ENCODE assay signal across 8 cellular contexts in the genomic region with DNA sequence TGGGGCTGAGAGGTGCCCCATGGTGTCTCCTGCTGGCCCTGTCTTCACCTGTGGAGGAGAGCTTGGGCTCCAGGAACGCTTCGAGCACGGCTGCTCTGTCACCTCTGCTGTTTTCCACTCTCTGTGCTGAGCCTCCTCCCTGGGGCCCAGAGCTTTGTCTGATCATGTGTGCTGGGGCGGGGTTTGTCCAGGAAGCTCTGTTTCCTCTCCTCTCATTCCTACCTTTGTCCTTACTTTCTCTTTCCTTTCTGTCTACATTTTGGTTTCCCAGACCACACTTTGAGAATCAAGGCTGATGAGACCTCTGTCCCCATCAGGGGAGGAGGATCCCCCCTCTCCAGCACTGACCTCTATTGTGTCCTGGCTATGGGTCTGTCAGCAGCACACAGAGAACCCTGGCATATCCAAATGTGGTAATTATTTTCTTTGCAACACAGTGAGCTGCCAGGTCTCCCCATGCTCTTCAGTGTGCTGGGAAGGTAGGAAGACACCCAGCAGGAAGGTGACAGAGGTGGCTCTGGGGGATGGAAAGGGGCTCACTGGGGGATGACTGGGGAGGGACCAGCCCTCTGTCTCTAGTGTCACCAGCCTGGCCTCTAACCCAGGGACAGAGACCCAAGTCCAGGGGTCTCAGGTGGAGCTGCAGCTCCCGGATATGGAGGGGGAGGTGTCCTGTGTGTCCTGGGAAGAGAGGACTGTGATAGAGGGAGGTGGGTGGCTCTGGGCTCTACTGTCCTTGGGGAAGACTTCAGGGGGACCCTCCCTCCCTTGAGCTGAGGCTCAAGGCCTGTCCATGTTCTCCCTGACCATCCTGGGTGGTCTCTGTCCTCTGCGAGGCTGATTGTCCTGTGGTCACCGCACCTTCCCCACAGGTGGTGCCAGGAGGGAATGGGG. TPM values are rescaled to one million over a fixed set of nuclear protein-coding genes. Genes with fewer than 3 reads are reported as not detected.
DNase-seq lines count a peak whose midpoint lies in the region; ATAC-seq, FAIRE-seq and TF ChIP-seq lines count a peak whose summit lies in the region.

A gene (minus strand): TSS at position 128 of the 894 bp plus-strand sequence. CDS start 107 bp downstream, at position 21.

- DNase-seq in GM13976 (ENCODE audit: low spot score) (peak; percentile 70), OCI-LY7 (ENCODE audit: low spot score) (peak; percentile 68), HepG2 (ENCODE audit: low spot score) (peak; percentile 75), kidney glomerular epithelial cell (lab: John Stamatoyannopoulos, UW) (no peak), NCI-H1105 (lab: John Stamatoyannopoulos, UW) (no peak)
- peak; percentile 82 for DNase-seq in activated naive CD4-positive, alpha-beta T cell treated with anti-CD3 and anti-CD28 coated beads, Interleukin-2, amount 10 ng/mL, durations not matched to agents 7 days and 5 days

- H4K20me1 ChIP-seq in OCI-LY7 (ENCODE audit: insufficient read depth, low read length) (no peaks in the 10 kb centered on the region), HepG2 (ENCODE audit: insufficient read depth, low read length) (peaks cover 9% of the 10 kb centered on the region)

- TF ChIP-seq POLR2A in HepG2 (IDR thresholded peaks at IDR 0.05; ENCODE audit: insufficient read depth in 1 of 2, low read depth in 2 of 2, low read length in 2 of 2), result peak; percentile 56 to 94

- no peaks in the 10 kb centered on the region for H3K79me2 ChIP-seq in OCI-LY7 (ENCODE audit: insufficient read depth, low read depth, low read length)
- H3K79me2 ChIP-seq in HepG2 (ENCODE audit: insufficient read depth, low read length), result peaks cover 47% of the 10 kb centered on the region

- H2AFZ ChIP-seq in OCI-LY7 (ENCODE audit: low read length), result peak within 1 kb of the TSS; percentile 75
- no peak within 1 kb of the TSS for H2AFZ ChIP-seq in HepG2 (ENCODE audit: low read length)

- POLR2A ChIA-PET in OCI-LY7 (lab: Charles Lee), result interaction anchor here (0.7 to 1.6 kb wide), 4 partner anchors 25 to 78 kb away, joined by 3 to 7 read pairs (median 4); no protein-coding TSS in a partner anchor
- POLR2A ChIA-PET in HepG2 (lab: Yijun Ruan, JAX), result interaction anchor here (0.9 to 5.2 kb wide), 28 partner anchors 10 to 668 kb away, joined by 3 to 90 read pairs (median 6); a partner anchor contains a TSS

- CTCF ChIA-PET in OCI-LY7 (lab: Charles Lee; ENCODE audit: unreplicated experiment), result interaction anchor here (0.7 to 2.8 kb wide), 5 partner anchors 58 to 78 kb away, joined by 3 to 16 read pairs (median 5); no protein-coding TSS in a partner anchor
- CTCF ChIA-PET in activated naive CD4-positive, alpha-beta T cell treated with anti-CD3 and anti-CD28 coated beads, Interleukin-2, amount 10 ng/mL, durations not matched to agents 7 days and 5 days (lab: Charles Lee), result interaction anchor here (0.5 to 8.0 kb wide), 22 partner anchors 8 to 108 kb away, joined by 3 to 140 read pairs (median 6); a partner anchor contains a TSS
- CTCF ChIA-PET in HepG2 (lab: Yijun Ruan, JAX; ENCODE audit: low intra/inter-chr PET ratio, low total read pairs), result interaction anchor here (0.8 to 3.4 kb wide), 10 partner anchors 10 to 108 kb away, joined by 3 to 99 read pairs (median 6); no protein-coding TSS in a partner anchor

- whole genome bisulfite sequencing in HepG2 (ENCODE audit: low lambda C conversion rate), result 3% methylated on average over 4 of the region's 7 CpGs

- TF ChIP-seq EP300 in HepG2 (IDR thresholded peaks at IDR 0.05; ENCODE audit: low read depth in 2 of 2, low read length in 2 of 2) (no peak), HepG2 (CRISPR knock-in tag; IDR thresholded peaks at IDR 0.05; ENCODE audit: borderline replicate concordance) (0 out of 2 replicates have a peak, but pooled peaks have one; percentile 10)

- TF ChIP-seq RAD21 in HepG2 (CRISPR knock-in tag; IDR thresholded peaks at IDR 0.05), result no peak

- H3K4me1 Mint-ChIP-seq in activated naive CD4-positive, alpha-beta T cell treated with anti-CD3 and anti-CD28 coated beads, Interleukin-2, amount 10 ng/mL, durations not matched to agents 7 days and 5 days, result peaks cover 55% of the 10 kb centered on the region
- H3K4me1 Mint-ChIP-seq in stimulated activated memory B cell treated with anti-CD40 and anti-IgM and Interleukin-4, amounts not matched to agents 10 μg/mL and 1 μg/mL and 100 μg/mL, for 72 hours, result peaks cover 40% of the 10 kb centered on the region

- H3K27me3 ChIP-seq in HepG2 (ENCODE audit: control insufficient read depth in 1 of 2, insufficient read depth in 2 of 2, low read length in 2 of 2), result no peaks in the 10 kb centered on the region; a peak in 1 of 5 replicates

- intact Hi-C loops in OCI-LY7 (cut with micrococcal nuclease; ENCODE audit: unreplicated experiment) (loop anchor here (1.0 kb wide), 2 partner anchors 63 to 78 kb away; no protein-coding TSS in a partner anchor), HepG2 (cut with micrococcal nuclease; ENCODE audit: unreplicated experiment) (loop anchor here (1.0 to 2.0 kb wide), 3 partner anchors 39 to 78 kb away; no protein-coding TSS in a partner anchor)

- H3K27me3 Mint-ChIP-seq in activated naive CD4-positive, alpha-beta T cell treated with anti-CD3 and anti-CD28 coated beads, Interleukin-2, amount 10 ng/mL, durations not matched to agents 7 days and 5 days, result peaks cover 7% of the 10 kb centered on the region
- H3K27me3 Mint-ChIP-seq in stimulated activated memory B cell treated with anti-CD40 and anti-IgM and Interleukin-4, amounts not matched to agents 10 μg/mL and 1 μg/mL and 100 μg/mL, for 72 hours, result no peaks in the 10 kb centered on the region

- peak within 1 kb of the TSS; percentile 81 for H3K4me2 ChIP-seq in OCI-LY7 (ENCODE audit: low read length)
- H3K4me2 ChIP-seq in HepG2 (ENCODE audit: low read depth, low read length), result peak within 1 kb of the TSS; percentile 98

- H3K9me3 ChIP-seq in OCI-LY7 (ENCODE audit: low read length), result no peaks in the 10 kb centered on the region
- no peaks in the 10 kb centered on the region for H3K9me3 ChIP-seq in HepG2 (ENCODE audit: low read length)

- H3K27ac ChIP-seq in OCI-LY7 (ENCODE audit: low read depth, low read length, poor library complexity, severe bottlenecking), result peak within 1 kb of the TSS; percentile 45
- H3K27ac ChIP-seq in HepG2 (ENCODE audit: extremely low read length, insufficient read depth, low read length), result peak within 1 kb of the TSS; percentile 74

- in situ Hi-C loops in GM13976 (cut with MboI; ENCODE audit: low sequenced_read_pairs, unreplicated experiment) (loop anchor here (5.0 kb wide), 1 partner anchor 71 kb away; no protein-coding TSS in a partner anchor), HepG2 (cut with HindIII; ENCODE audit: extremely low pct_ligation_motif_present, low pct_unique_long_range_greater_than_20kb) (loop anchor here (5.0 kb wide), 1 partner anchor 76 kb away; no protein-coding TSS in a partner anchor)

- H3K9me3 Mint-ChIP-seq in activated naive CD4-positive, alpha-beta T cell treated with anti-CD3 and anti-CD28 coated beads, Interleukin-2, amount 10 ng/mL, durations not matched to agents 7 days and 5 days, result no peaks in the 10 kb centered on the region
- H3K9me3 Mint-ChIP-seq in stimulated activated memory B cell treated with anti-CD40 and anti-IgM and Interleukin-4, amounts not matched to agents 10 μg/mL and 1 μg/mL and 100 μg/mL, for 72 hours, result no peaks in the 10 kb centered on the region

- peaks cover 29% of the 10 kb centered on the region for H3K4me1 ChIP-seq in OCI-LY7 (ENCODE audit: insufficient read depth, low read length, poor library complexity, severe bottlenecking)
- H3K4me1 ChIP-seq in HepG2 (ENCODE audit: insufficient read depth, low read length), result peaks cover 56% of the 10 kb centered on the region

- peak within 1 kb of the TSS; percentile 81 for H3K9ac ChIP-seq in HepG2 (ENCODE audit: insufficient read depth, low read depth, low read length)

- FAIRE-seq in HepG2 (lab: Jason Lieb, UNC), result peak; percentile 80

- H3K27ac Mint-ChIP-seq in activated naive CD4-positive, alpha-beta T cell treated with anti-CD3 and anti-CD28 coated beads, Interleukin-2, amount 10 ng/mL, durations not matched to agents 7 days and 5 days, result peak within 1 kb of the TSS; percentile 81
- peak within 1 kb of the TSS; percentile 80 for H3K27ac Mint-ChIP-seq in stimulated activated memory B cell treated with anti-CD40 and anti-IgM and Interleukin-4, amounts not matched to agents 10 μg/mL and 1 μg/mL and 100 μg/mL, for 72 hours

- peak within 1 kb of the TSS; percentile 51 for H3K4me3 ChIP-seq in OCI-LY7 (ENCODE audit: low read depth, low read length, poor library complexity, severe bottlenecking)
- peak within 1 kb of the TSS; percentile 67 to 83 (median 72) for H3K4me3 ChIP-seq in HepG2 (replicated peaks in 1 of 3; ENCODE audit: insufficient read depth in 1 of 3, low read depth in 2 of 3, low read length in 3 of 3)

- H3K36me3 ChIP-seq in OCI-LY7 (ENCODE audit: insufficient read depth, low read length) (no peaks in the 10 kb centered on the region), HepG2 (replicated peaks in 1 of 2; ENCODE audit: control insufficient read depth in 1 of 2, insufficient read depth in 2 of 2, low read length in 2 of 2) (peaks cover 5 to 15% of the 10 kb centered on the region in 2 experiments; a peak in 4 of 5 replicates)

- no peaks in the 10 kb centered on the region for H3K9me2 ChIP-seq in OCI-LY7 (ENCODE audit: insufficient read depth, low read length)

- H3K4me3 Mint-ChIP-seq in activated naive CD4-positive, alpha-beta T cell treated with anti-CD3 and anti-CD28 coated beads, Interleukin-2, amount 10 ng/mL, durations not matched to agents 7 days and 5 days, result peak within 1 kb of the TSS; percentile 82
- peak within 1 kb of the TSS; percentile 75 for H3K4me3 Mint-ChIP-seq in stimulated activated memory B cell treated with anti-CD40 and anti-IgM and Interleukin-4, amounts not matched to agents 10 μg/mL and 1 μg/mL and 100 μg/mL, for 72 hours

- peaks cover 25% of the 10 kb centered on the region for H3K36me3 Mint-ChIP-seq in activated naive CD4-positive, alpha-beta T cell treated with anti-CD3 and anti-CD28 coated beads, Interleukin-2, amount 10 ng/mL, durations not matched to agents 7 days and 5 days
- no peaks in the 10 kb centered on the region for H3K36me3 Mint-ChIP-seq in stimulated activated memory B cell treated with anti-CD40 and anti-IgM and Interleukin-4, amounts not matched to agents 10 μg/mL and 1 μg/mL and 100 μg/mL, for 72 hours

- peak; percentile 92 for ATAC-seq in HepG2
- peak; percentile 77 for ATAC-seq in stimulated activated memory B cell treated with anti-CD40 and anti-IgM and Interleukin-4, amounts not matched to agents 10 μg/mL and 1 μg/mL and 100 μg/mL, for 72 hours
- ATAC-seq in GM21529 (IDR thresholded peaks at IDR 0.05; ENCODE audit: unreplicated experiment), result no peak

- TF ChIP-seq CTCF in GM13976 (IDR thresholded peaks at IDR 0.05; ENCODE audit: borderline replicate concordance, control extremely low read depth, extremely low read depth, insufficient read depth, missing control alignments) (no peak), OCI-LY7 (conservative IDR thresholded peaks at IDR 0.05; ENCODE audit: low read length) (no peak), HepG2 (CRISPR knock-in tag; IDR thresholded peaks at IDR 0.05) (no peak; the same call in 1 of the 2 replicates)

- no TSS peak for BruUV-seq in OCI-LY7 (replicated peaks; lab: Mats Ljungman, UMichigan)
- no TSS peak for BruUV-seq in HepG2 (replicated peaks; lab: Mats Ljungman, UMichigan)

RNA-seq across cellular contexts. Expression of the gene that starts here (rescaled TPM):
- 0.50 and 0.77 TPM in 2 replicates for total RNA-seq in OCI-LY7 (2014; rRNA removed; shearing (Covaris generic))
- total RNA-seq in OCI-LY7 (2022) (1.5 and 2.3 TPM in 2 replicates), HepG2 (2016; rRNA removed; fragmentation: Illumina TruSeq; extraction: Trizol) (9.6 and 13.5 TPM in 2 replicates)
- 2.4 and 3.1 TPM in 2 replicates for total RNA-seq in HepG2 (2016; cell fraction: cytosol; rRNA removed; fragmentation: Illumina TruSeq; extraction: Trizol; ENCODE audit: low read depth)
- 8.3 and 13.2 TPM in 2 replicates for total RNA-seq in HepG2 (2016; cell fraction: insoluble cytoplasmic fraction; rRNA removed; fragmentation: Illumina TruSeq; extraction: Trizol)
- 7.7 and 9.3 TPM in 2 replicates for total RNA-seq in HepG2 (2016; cell fraction: membrane; rRNA removed; fragmentation: Illumina TruSeq; extraction: Trizol)
- total RNA-seq in HepG2 (2016; cell fraction: nucleus; rRNA removed; fragmentation: Illumina TruSeq; extraction: Trizol), result 22.7 and 31.8 TPM in 2 replicates
- polyA plus RNA-seq in HepG2 (2011; rRNA removed), result 272 and 332 TPM in 2 replicates
- 102 and 103 TPM in 2 replicates for polyA plus RNA-seq in HepG2 (2011; cell fraction: cytosol; rRNA removed)
- 369 and 382 TPM in 2 replicates for polyA plus RNA-seq in HepG2 (2011; cell fraction: nucleus; rRNA removed)
- 97.8 and 119 TPM in 2 replicates for polyA plus RNA-seq in HepG2 (2012)
- 4.9 and 5.5 TPM in 2 replicates for polyA plus RNA-seq in HepG2 (2016; cell fraction: cytosol; fragmentation: Illumina TruSeq; extraction: Trizol; ENCODE audit: low read depth)
- 23.8 and 26.6 TPM in 2 replicates for polyA plus RNA-seq in HepG2 (2016; cell fraction: insoluble cytoplasmic fraction; fragmentation: Illumina TruSeq; extraction: Trizol; ENCODE audit: low read depth)
- 8.8 and 10.6 TPM in 2 replicates for polyA plus RNA-seq in HepG2 (2016; cell fraction: membrane; fragmentation: Illumina TruSeq; extraction: Trizol; ENCODE audit: low read depth)
- 77.3 and 85.7 TPM in 2 replicates for polyA plus RNA-seq in HepG2 (2016; cell fraction: nucleus; fragmentation: Illumina TruSeq; extraction: Trizol; ENCODE audit: insufficient read depth, low read depth)
- 0.07 and 87.5 TPM in 2 replicates for polyA minus RNA-seq in HepG2 (2011; rRNA and poly(A)+ RNA removed; ENCODE audit: low replicate concordance)
- 61.3 and 65.7 TPM in 2 replicates for polyA minus RNA-seq in HepG2 (2011; cell fraction: cytosol; rRNA and poly(A)+ RNA removed)
- polyA minus RNA-seq in HepG2 (2011; cell fraction: nucleus; rRNA and poly(A)+ RNA removed), result 122 and 160 TPM in 2 replicates

Comparison
In these comparisons a context has a peak if more than half of its experiments do, and no peak if none do; other contexts are left out.
1. DNase-seq: peak in GM13976 (single experiment), OCI-LY7 (single experiment), activated naive CD4-positive, alpha-beta T cell treated with anti-CD3 and anti-CD28 coated beads, Interleukin-2, amount 10 ng/mL, durations not matched to agents 7 days and 5 days (single experiment) and HepG2 (single experiment); none in kidney glomerular epithelial cell (single experiment) and NCI-H1105 (single experiment).